Comparison of ENCODE assay signal across 29 cellular contexts in the genomic region with DNA sequence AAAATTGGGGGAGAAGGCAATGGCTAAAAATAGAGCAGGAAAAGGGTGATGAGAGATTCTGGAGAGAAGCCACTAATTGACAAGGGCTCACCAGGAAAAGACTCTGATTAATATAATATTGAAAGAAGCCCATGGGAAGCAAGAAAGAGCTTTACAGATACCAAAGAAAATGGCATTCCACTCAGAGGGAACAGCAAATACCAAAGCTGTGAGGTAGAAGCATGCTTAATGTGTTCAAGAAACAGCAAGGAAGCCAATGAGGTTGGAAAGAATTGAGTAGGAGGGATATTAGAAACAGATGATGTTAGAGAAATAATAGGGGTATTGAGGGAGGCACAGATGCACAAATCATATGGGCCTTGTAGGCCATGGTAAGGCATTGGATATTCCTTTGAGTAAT.
"Had no signal": no experiment of that assay in that cellular context is flagged by ENCODE, and none has a peak within 500 bp of the region (broad histone marks: within the 10 kb centered on the region; RNA-seq: fewer than 3 reads in every experiment).

No MANE protein-coding gene starts in this region.

- H3K4me3 ChIP-seq: ovary, psoas muscle, right lobe of liver, sigmoid colon, stomach, thoracic aorta, thyroid gland, tibial nerve, upper lobe of left lung, vagina had no signal

- FAIRE-seq: small intestine, urothelium cell line had no signal

- H3K4me1 Mint-ChIP-seq: naive thymus-derived CD8-positive, alpha-beta T cell; nephron; neural crest cell; stimulated activated effector memory CD8-positive, alpha-beta T cell treated with anti-CD3 and anti-CD28 coated beads, Interleukin-12 subunit alpha, Interleukin-12 subunit beta, amount 100 ng/mL, for 72 hours; stimulated activated naive B cell treated with anti-CD40 and anti-IgM and Interleukin-4, amounts not matched to agents 10 μg/mL and 1 μg/mL and 100 μg/mL, for 72 hours had no signal

- H3K36me3 Mint-ChIP-seq: naive thymus-derived CD8-positive, alpha-beta T cell; stimulated activated effector memory CD8-positive, alpha-beta T cell treated with anti-CD3 and anti-CD28 coated beads, Interleukin-12 subunit alpha, Interleukin-12 subunit beta, amount 100 ng/mL, for 72 hours; stimulated activated naive B cell treated with anti-CD40 and anti-IgM and Interleukin-4, amounts not matched to agents 10 μg/mL and 1 μg/mL and 100 μg/mL, for 72 hours had no signal

- H3K27me3 ChIP-seq: neutrophil, ovary, right lobe of liver, sigmoid colon, stomach, thyroid gland, tibial nerve, upper lobe of left lung, vagina had no signal

- H3K9ac ChIP-seq: parathyroid adenoma had no signal

- H3K27me3 Mint-ChIP-seq: progenitor cell of endocrine pancreas; stimulated activated naive B cell treated with anti-CD40 and anti-IgM and Interleukin-4, amounts not matched to agents 10 μg/mL and 1 μg/mL and 100 μg/mL, for 72 hours had no signal

- H2AFZ ChIP-seq: parathyroid adenoma had no signal

- DNase-seq: naive thymus-derived CD8-positive, alpha-beta T cell; nucleus accumbens; ovary; posterior cingulate gyrus; psoas muscle; right cardiac atrium; right lobe of liver; sigmoid colon; small intestine; stimulated activated CD4-positive, alpha-beta T cell treated with anti-CD3 and anti-CD28 coated beads, Interleukin-15, amount 100 ng/mL, for 24 hours; stimulated activated CD4-positive, alpha-beta T cell treated with anti-CD3 and anti-CD28 coated beads, Interleukin-2, amount 100 ng/mL, for 24 hours; stimulated activated CD4-positive, alpha-beta T cell treated with anti-CD3 and anti-CD28 coated beads, Interleukin-2, amount 100 ng/mL, for 48 hours; stimulated activated CD4-positive, alpha-beta T cell treated with anti-CD3 and anti-CD28 coated beads, Interleukin-4, amount 100 ng/mL, for 24 hours; stimulated activated naive B cell treated with anti-CD40 and anti-IgM and Interleukin-4, amounts not matched to agents 10 μg/mL and 1 μg/mL and 100 μg/mL, for 72 hours; stimulated activated naive CD4-positive, alpha-beta T cell treated with Interleukin-2 at 50 U/mL for 16 hours; stomach; thyroid gland; upper lobe of left lung had no signal

- H3K9me3 Mint-ChIP-seq: naive thymus-derived CD8-positive, alpha-beta T cell; nephron; neural crest cell; stimulated activated effector memory CD8-positive, alpha-beta T cell treated with anti-CD3 and anti-CD28 coated beads, Interleukin-12 subunit alpha, Interleukin-12 subunit beta, amount 100 ng/mL, for 72 hours; stimulated activated naive B cell treated with anti-CD40 and anti-IgM and Interleukin-4, amounts not matched to agents 10 μg/mL and 1 μg/mL and 100 μg/mL, for 72 hours; stimulated activated naive CD8-positive, alpha-beta T cell treated with anti-CD3 and anti-CD28 coated beads, Interleukin-15, Interleukin-2, amounts not matched to agents 100 ng/mL and 50 ng/mL, for 24 hours had no signal

- H3K79me2 ChIP-seq: parathyroid adenoma had no signal

- H3K36me3 ChIP-seq: neutrophil, ovary, right lobe of liver, sigmoid colon, stomach, thoracic aorta, thyroid gland, tibial nerve, upper lobe of left lung, vagina had no signal

- H3K9me3 ChIP-seq: neutrophil, ovary, psoas muscle, right lobe of liver, sigmoid colon, stomach, thoracic aorta, thyroid gland, tibial nerve, upper lobe of left lung, vagina had no signal

- H3K27ac ChIP-seq: neutrophil, ovary, parathyroid adenoma, psoas muscle, right lobe of liver, sigmoid colon, stomach, thoracic aorta, thyroid gland, tibial nerve, upper lobe of left lung, vagina had no signal

- H3K4me1 ChIP-seq: parathyroid adenoma, psoas muscle, right lobe of liver, sigmoid colon, stomach, thyroid gland, tibial nerve, upper lobe of left lung, vagina had no signal

- H3K4me3 Mint-ChIP-seq: naive thymus-derived CD8-positive, alpha-beta T cell; nephron; neural crest cell; stimulated activated effector memory CD8-positive, alpha-beta T cell treated with anti-CD3 and anti-CD28 coated beads, Interleukin-12 subunit alpha, Interleukin-12 subunit beta, amount 100 ng/mL, for 72 hours; stimulated activated naive B cell treated with anti-CD40 and anti-IgM and Interleukin-4, amounts not matched to agents 10 μg/mL and 1 μg/mL and 100 μg/mL, for 72 hours; stimulated activated naive CD8-positive, alpha-beta T cell treated with anti-CD3 and anti-CD28 coated beads, Interleukin-15, Interleukin-2, amounts not matched to agents 100 ng/mL and 50 ng/mL, for 24 hours had no signal

- H3K27ac Mint-ChIP-seq: naive thymus-derived CD8-positive, alpha-beta T cell; nephron; progenitor cell of endocrine pancreas; stimulated activated effector memory CD8-positive, alpha-beta T cell treated with anti-CD3 and anti-CD28 coated beads, Interleukin-12 subunit alpha, Interleukin-12 subunit beta, amount 100 ng/mL, for 72 hours; stimulated activated naive B cell treated with anti-CD40 and anti-IgM and Interleukin-4, amounts not matched to agents 10 μg/mL and 1 μg/mL and 100 μg/mL, for 72 hours; stimulated activated naive CD8-positive, alpha-beta T cell treated with anti-CD3 and anti-CD28 coated beads, Interleukin-15, Interleukin-2, amounts not matched to agents 100 ng/mL and 50 ng/mL, for 24 hours had no signal

- ATAC-seq: naive thymus-derived CD8-positive, alpha-beta T cell; psoas muscle; right cardiac atrium; right lobe of liver; stimulated activated effector memory CD8-positive, alpha-beta T cell treated with anti-CD3 and anti-CD28 coated beads, Interleukin-12 subunit alpha, Interleukin-12 subunit beta, amount 100 ng/mL, for 72 hours; stimulated activated naive B cell treated with anti-CD40 and anti-IgM and Interleukin-4, amounts not matched to agents 10 μg/mL and 1 μg/mL and 100 μg/mL, for 72 hours had no signal
